In genomic region chr1:33609739-33610138, GRCh38 we compare ENCODE assay signal across 7 cellular contexts.
"Had no signal": no experiment of that assay in that cellular context is flagged by ENCODE, and none has a peak within 500 bp of the region (broad histone marks: within the 10 kb centered on the region; RNA-seq: fewer than 3 reads in every experiment).

No MANE protein-coding gene starts in this region.

- H3K36me3 ChIP-seq: HAP-1 had no signal

- ATAC-seq: HCT116 had no signal

- DNase-seq: GM23248, GOT3, H7, HFFc6, IMR-90 had no signal

- H3K27ac ChIP-seq: GM23248 had no signal

- H3K9me3 ChIP-seq: HAP-1 had no signal

- H3K4me1 ChIP-seq: HAP-1 had no signal

- H3K4me3 ChIP-seq: GM23248, HAP-1 had no signal
